ENCODE assay signal across 13 cellular contexts in the genomic region with DNA sequence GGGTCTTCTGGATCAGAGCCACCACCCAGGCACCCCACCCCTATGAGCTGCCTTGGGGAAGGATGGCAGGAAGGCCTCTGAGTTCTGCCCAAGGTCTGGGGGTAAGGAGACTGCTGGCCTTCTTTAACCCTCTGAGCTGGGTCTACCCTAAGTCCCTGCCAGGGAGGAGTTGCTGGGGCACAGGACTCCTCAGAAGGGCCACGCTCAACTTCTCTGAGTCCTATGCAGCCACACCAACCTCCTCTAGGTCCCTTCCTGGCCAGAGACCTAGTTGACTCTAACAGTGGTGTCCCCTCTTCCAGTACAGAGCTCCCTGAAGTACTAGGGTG. TPM values are rescaled to one million over a fixed set of nuclear protein-coding genes. Genes with fewer than 3 reads are reported as not detected.
A peak's percentile ranks its signal among the peaks of the same experiment; 100 is the strongest.
DNase-seq lines count a peak whose midpoint lies in the region; ATAC-seq, FAIRE-seq and TF ChIP-seq lines count a peak whose summit lies in the region.
"Had no signal": no experiment of that assay in that cellular context is flagged by ENCODE, and none has a peak within 500 bp of the region (broad histone marks: within the 10 kb centered on the region; RNA-seq: fewer than 3 reads in every experiment).

No MANE protein-coding gene starts in this region.

- H4K20me1 ChIP-seq in keratinocyte (ENCODE audit: control insufficient read depth, extremely low read depth, insufficient read depth, low read length) = no peaks in the 10 kb centered on the region

- H3K27ac ChIP-seq in keratinocyte (ENCODE audit: control insufficient read depth, insufficient read depth, low read length) (peak overlapping the region; percentile 65), vagina (no peak overlapping the region), left ventricle myocardium inferior (replicated peaks) (no peak overlapping the region)
- H3K27ac ChIP-seq: esophagus muscularis mucosa had no signal

- dilution Hi-C loops in keratinocyte (cut with MboI; ENCODE audit: extremely low pct_ligation_motif_present, low sequenced_read_pairs) = no loop called here

- H2AFZ ChIP-seq in keratinocyte (ENCODE audit: control insufficient read depth, low read length) = no peak overlapping the region

- TF ChIP-seq POLR2A in vagina (IDR thresholded peaks at IDR 0.05) = no peak

- DNase-seq in keratinocyte (ENCODE audit: low read depth, low spot score) (no peak), vagina (ENCODE audit: extremely low spot score in 2 of 2) (no peak), left ventricle myocardium inferior (no peak), mesenteric fat pad (ENCODE audit: low spot score) (no peak), HUDEP-2 (lab: John Stamatoyannopoulos, UW; ENCODE audit: unreplicated experiment in 76 of 76) (no peak)
- DNase-seq: NCI-H1930, PC-3 had no signal

- TF ChIP-seq CTCF in keratinocyte (optimal IDR thresholded peaks at IDR 0.05 in 1 of 3, IDR thresholded peaks at IDR 0.05 in 1 of 3, conservative IDR thresholded peaks at IDR 0.05 in 1 of 3; ENCODE audit: extremely low read depth in 1 of 3, insufficient read depth in 2 of 3, low read length in 3 of 3) (no peak), vagina (IDR thresholded peaks at IDR 0.05) (no peak), left ventricle myocardium inferior (IDR thresholded peaks at IDR 0.05; ENCODE audit: borderline replicate concordance) (no peak)

- H3K4me3 ChIP-seq in keratinocyte (ENCODE audit: control insufficient read depth in 2 of 3, extremely low read depth in 1 of 3, insufficient read depth in 2 of 3, low read depth in 1 of 3, low read length in 3 of 3) (no peak overlapping the region), vagina (no peak overlapping the region), left ventricle myocardium inferior (no peak overlapping the region)
- H3K4me3 ChIP-seq: esophagus muscularis mucosa, K562 had no signal

- FAIRE-seq in keratinocyte (lab: Jason Lieb, UNC) = no peak
- FAIRE-seq: K562 had no signal

- no peaks in the 10 kb centered on the region for H3K79me2 ChIP-seq in keratinocyte (ENCODE audit: control insufficient read depth, insufficient read depth, low read length)

- H3K9me1 ChIP-seq in keratinocyte (ENCODE audit: control insufficient read depth, extremely low read depth, insufficient read depth, low read length) = peaks cover 6% of the 10 kb centered on the region

- H3K36me3 ChIP-seq in keratinocyte (ENCODE audit: control insufficient read depth in 2 of 2, extremely low read depth in 1 of 2, insufficient read depth in 2 of 2, low read length in 2 of 2) (no peaks in the 10 kb centered on the region), vagina (no peaks in the 10 kb centered on the region), left ventricle myocardium inferior (no peaks in the 10 kb centered on the region)
- H3K36me3 ChIP-seq: esophagus muscularis mucosa had no signal

- H3K9ac ChIP-seq in keratinocyte (ENCODE audit: control insufficient read depth, extremely low read depth, insufficient read depth, low read length) = peak overlapping the region; percentile 35

- H3K4me2 ChIP-seq in keratinocyte (ENCODE audit: control insufficient read depth, extremely low read depth, insufficient read depth, low read depth, low read length) = peak overlapping the region; percentile 14

- H3K4me1 ChIP-seq in keratinocyte (ENCODE audit: control insufficient read depth, extremely low read depth, insufficient read depth, low read length) (peaks cover 29% of the 10 kb centered on the region), vagina (peaks cover 39% of the 10 kb centered on the region), left ventricle myocardium inferior (peaks cover 28% of the 10 kb centered on the region)

- peak; percentile 19 for ATAC-seq in GM18867 (IDR thresholded peaks at IDR 0.05; ENCODE audit: unreplicated experiment)
- ATAC-seq in GM21717 (IDR thresholded peaks at IDR 0.05; ENCODE audit: unreplicated experiment) = peak; percentile 16
- ATAC-seq in HG03432 (IDR thresholded peaks at IDR 0.05; ENCODE audit: unreplicated experiment) = peak; percentile 20
- ATAC-seq: PC-3 had no signal

- no peaks in the 10 kb centered on the region for H3K9me3 ChIP-seq in keratinocyte (ENCODE audit: control insufficient read depth, low read depth, low read length)
- H3K9me3 ChIP-seq in vagina = no peaks in the 10 kb centered on the region
- H3K9me3 ChIP-seq in left ventricle myocardium inferior (replicated peaks) = no peaks in the 10 kb centered on the region
- H3K9me3 ChIP-seq: esophagus muscularis mucosa had no signal

- H3K27me3 ChIP-seq in keratinocyte (ENCODE audit: control insufficient read depth, extremely low read depth, insufficient read depth, low read length) (peaks cover 20% of the 10 kb centered on the region), vagina (no peaks in the 10 kb centered on the region), left ventricle myocardium inferior (ENCODE audit: low read depth) (peaks cover 35% of the 10 kb centered on the region)

- intact Hi-C loops in vagina (cut with DNase I) (no loop called here), left ventricle myocardium inferior (cut with micrococcal nuclease) (no loop called here)

RNA-seq across cellular contexts. Expression of a gene that starts 2.6 kb away (rescaled TPM):
- polyA plus RNA-seq in keratinocyte = 0.02 to 0.12 TPM (median 0.03 TPM) in 3 replicates
- polyA plus RNA-seq in keratinocyte (2011; ENCODE audit: low read depth) = not detected
- 0.04 and 0.17 TPM in 2 replicates for polyA plus RNA-seq in keratinocyte (2011; cell fraction: cytosol; rRNA removed)
- polyA plus RNA-seq in keratinocyte (2011; cell fraction: nucleus; rRNA removed) = 0.10 and 0.23 TPM in 2 replicates
- 0.15 and 0.41 TPM in 2 replicates for polyA plus RNA-seq in keratinocyte (2012; ENCODE audit: low replicate concordance)
- 0.13 TPM in 1 of 3 replicates, not detected in the others for polyA minus RNA-seq in keratinocyte
- not detected for polyA minus RNA-seq in keratinocyte (2011; cell fraction: cytosol; rRNA and poly(A)+ RNA removed)
- polyA minus RNA-seq in keratinocyte (2011; cell fraction: nucleus; rRNA and poly(A)+ RNA removed) = 0.11 and 0.16 TPM in 2 replicates
- total RNA-seq in vagina (4.2 TPM), left ventricle myocardium inferior (0.14 TPM), mesenteric fat pad (0.13 TPM)

RNA-seq across cellular contexts. Expression of a gene that starts 11.9 kb away (rescaled TPM):
- polyA plus RNA-seq in keratinocyte = not detected in 3 replicates
- polyA plus RNA-seq in keratinocyte (2011; ENCODE audit: low read depth) = not detected
- polyA plus RNA-seq in keratinocyte (2011; cell fraction: cytosol; rRNA removed) = not detected in 2 replicates
- not detected in 2 replicates for polyA plus RNA-seq in keratinocyte (2011; cell fraction: nucleus; rRNA removed)
- polyA plus RNA-seq in keratinocyte (2012; ENCODE audit: low replicate concordance) = not detected in 2 replicates
- not detected in 3 replicates for polyA minus RNA-seq in keratinocyte
- not detected for polyA minus RNA-seq in keratinocyte (2011; cell fraction: cytosol; rRNA and poly(A)+ RNA removed)
- not detected in 2 replicates for polyA minus RNA-seq in keratinocyte (2011; cell fraction: nucleus; rRNA and poly(A)+ RNA removed)
- total RNA-seq in vagina (not detected), left ventricle myocardium inferior (not detected), mesenteric fat pad (not detected)
- total RNA-seq: esophagus muscularis mucosa, K562 had no signal
- polyA plus RNA-seq: K562 had no signal

RNA-seq across cellular contexts. Expression of a gene that starts 32.2 kb away (rescaled TPM):
- 0.02 TPM in 1 of 3 replicates, not detected in the others for polyA plus RNA-seq in keratinocyte
- not detected for polyA plus RNA-seq in keratinocyte (2011; ENCODE audit: low read depth)
- polyA plus RNA-seq in keratinocyte (2011; cell fraction: cytosol; rRNA removed) = not detected in 2 replicates
- polyA plus RNA-seq in keratinocyte (2011; cell fraction: nucleus; rRNA removed) = not detected in 2 replicates
- 0.07 TPM in 1 of 2 replicates, not detected in the other for polyA plus RNA-seq in keratinocyte (2012; ENCODE audit: low replicate concordance)
- polyA minus RNA-seq in keratinocyte = not detected in 3 replicates
- polyA minus RNA-seq in keratinocyte (2011; cell fraction: cytosol; rRNA and poly(A)+ RNA removed) = not detected
- not detected in 2 replicates for polyA minus RNA-seq in keratinocyte (2011; cell fraction: nucleus; rRNA and poly(A)+ RNA removed)
- total RNA-seq in vagina = not detected
- not detected for total RNA-seq in left ventricle myocardium inferior
- total RNA-seq in mesenteric fat pad = not detected
- total RNA-seq: esophagus muscularis mucosa, K562, PC-3, progenitor cell of endocrine pancreas had no signal

RNA-seq across cellular contexts. Expression of a gene that starts 38.8 kb away (rescaled TPM):
- 0.92 to 1.2 TPM (median 1.1 TPM) in 3 replicates for polyA plus RNA-seq in keratinocyte
- polyA plus RNA-seq in keratinocyte (2011; ENCODE audit: low read depth) = not detected
- 0.60 and 1.1 TPM in 2 replicates for polyA plus RNA-seq in keratinocyte (2011; cell fraction: cytosol; rRNA removed)
- 1.1 TPM in 2 replicates for polyA plus RNA-seq in keratinocyte (2011; cell fraction: nucleus; rRNA removed)
- 1.5 and 2.9 TPM in 2 replicates for polyA plus RNA-seq in keratinocyte (2012; ENCODE audit: low replicate concordance)
- 0.96 to 2.5 TPM (median 1.4 TPM) in 3 replicates for polyA minus RNA-seq in keratinocyte
- polyA minus RNA-seq in keratinocyte (2011; cell fraction: cytosol; rRNA and poly(A)+ RNA removed) = 4.2 TPM
- 0.54 and 0.74 TPM in 2 replicates for polyA minus RNA-seq in keratinocyte (2011; cell fraction: nucleus; rRNA and poly(A)+ RNA removed)
- 94.3 TPM for total RNA-seq in vagina
- total RNA-seq in left ventricle myocardium inferior = 11.3 TPM
- total RNA-seq in mesenteric fat pad = 40.3 TPM
- total RNA-seq: K562 had no signal
